In genomic region chr17:63316100-63316499, GRCh38 we compare ENCODE assay signal across 18 cellular contexts.
"Had no signal": no experiment of that assay in that cellular context is flagged by ENCODE, and none has a peak within 500 bp of the region (broad histone marks: within the 10 kb centered on the region; RNA-seq: fewer than 3 reads in every experiment).

No MANE protein-coding gene starts in this region.

- H3K9me3 ChIP-seq: thoracic aorta, transverse colon had no signal

- H3K4me3 ChIP-seq: dorsolateral prefrontal cortex, hepatocyte, thoracic aorta, transverse colon had no signal

- H3K36me3 ChIP-seq: thoracic aorta, transverse colon had no signal

- ATAC-seq: left colon; naive thymus-derived CD4-positive, alpha-beta T cell; sciatic nerve; stimulated activated naive B cell treated with anti-CD40 and anti-IgM and Interleukin-4, amounts not matched to agents 10 μg/mL and 1 μg/mL and 100 μg/mL, for 72 hours; stimulated activated naive CD8-positive, alpha-beta T cell treated with anti-CD3 and anti-CD28 coated beads, Interleukin-15, amount 100 ng/mL, for 72 hours had no signal

- H3K4me1 ChIP-seq: transverse colon had no signal

- H3K27me3 ChIP-seq: dorsolateral prefrontal cortex, hepatocyte, transverse colon had no signal

- H3K79me2 ChIP-seq: hepatocyte had no signal

- DNase-seq: cortex of kidney; dorsolateral prefrontal cortex; effector CD8-positive, alpha-beta T cell; foreskin melanocyte; head of caudate nucleus; kidney; left colon; mammary epithelial cell; naive thymus-derived CD4-positive, alpha-beta T cell; posterior cingulate gyrus; stimulated activated CD4-positive, alpha-beta T cell treated with anti-CD3 and anti-CD28 coated beads, Interleukin-2, amount 100 ng/mL, for 24 hours; stimulated activated CD4-positive, alpha-beta T cell treated with anti-CD3 and anti-CD28 coated beads, Interleukin-4, amount 100 ng/mL, for 4 hours; stimulated activated naive B cell treated with anti-CD40 and anti-IgM and Interleukin-4, amounts not matched to agents 10 μg/mL and 1 μg/mL and 100 μg/mL, for 72 hours; stimulated activated naive CD8-positive, alpha-beta T cell treated with anti-CD3 and anti-CD28 coated beads, Interleukin-15, amount 100 ng/mL, for 72 hours; transverse colon had no signal

- H3K4me2 ChIP-seq: hepatocyte had no signal

- H3K27ac ChIP-seq: dorsolateral prefrontal cortex, hepatocyte, thoracic aorta, transverse colon had no signal
